9 cellular contexts compared by ENCODE assay signal in genomic region chr1:168320805-168321577, GRCh38. TPM values are rescaled to one million over a fixed set of nuclear protein-coding genes. Genes with fewer than 3 reads are reported as not detected.
A peak's percentile ranks its signal among the peaks of the same experiment; 100 is the strongest.
DNase-seq lines count a peak whose midpoint lies in the region; ATAC-seq and TF ChIP-seq lines count a peak whose summit lies in the region.
"Had no signal": no experiment of that assay in that cellular context is flagged by ENCODE, and none has a peak within 500 bp of the region (broad histone marks: within the 10 kb centered on the region; RNA-seq: fewer than 3 reads in every experiment).

No MANE protein-coding gene starts in this region.

- no peaks in the 10 kb centered on the region for H3K27me3 Mint-ChIP-seq in activated naive CD8-positive, alpha-beta T cell treated with anti-CD3 and anti-CD28 coated beads, Interleukin-2, amount 50 U/mL, for 24 hours
- no peaks in the 10 kb centered on the region for H3K27me3 Mint-ChIP-seq in activated naive CD8-positive, alpha-beta T cell treated with anti-CD3 and anti-CD28 coated beads for 36 hours

- H3K27ac Mint-ChIP-seq in activated naive CD8-positive, alpha-beta T cell treated with anti-CD3 and anti-CD28 coated beads, Interleukin-2, amount 50 U/mL, for 24 hours, result no peak overlapping the region
- H3K27ac Mint-ChIP-seq in activated naive CD8-positive, alpha-beta T cell treated with anti-CD3 and anti-CD28 coated beads for 36 hours, result no peak overlapping the region

- peaks cover 4% of the 10 kb centered on the region for H3K4me1 Mint-ChIP-seq in activated naive CD8-positive, alpha-beta T cell treated with anti-CD3 and anti-CD28 coated beads, Interleukin-2, amount 50 U/mL, for 24 hours
- no peaks in the 10 kb centered on the region for H3K4me1 Mint-ChIP-seq in activated naive CD8-positive, alpha-beta T cell treated with anti-CD3 and anti-CD28 coated beads for 36 hours

- in situ Hi-C loops in astrocyte of the spinal cord (cut with HindIII; ENCODE audit: low sequenced_read_pairs), result no loop called here

- H3K27ac ChIP-seq in upper lobe of left lung, result peak overlapping the region in 2 of 4 donors; percentile 38 to 55
- H3K27ac ChIP-seq: SK-N-MC had no signal

- TF ChIP-seq CTCF in astrocyte of the spinal cord (IDR thresholded peaks at IDR 0.05; ENCODE audit: low read depth, low read length), result no peak
- no peak for TF ChIP-seq CTCF in kidney epithelial cell (IDR thresholded peaks at IDR 0.05; ENCODE audit: insufficient read depth, low read length, poor library complexity, severe bottlenecking)
- TF ChIP-seq CTCF in upper lobe of left lung (IDR thresholded peaks at IDR 0.05), result no peak

- H3K4me3 ChIP-seq in astrocyte of the spinal cord (ENCODE audit: low read depth, low read length), result no peak overlapping the region
- H3K4me3 ChIP-seq in kidney epithelial cell (ENCODE audit: low read depth, low read length), result no peak overlapping the region
- H3K4me3 ChIP-seq in upper lobe of left lung, result no peak overlapping the region
- H3K4me3 ChIP-seq: SK-N-MC had no signal

- DNase-seq in activated naive CD8-positive, alpha-beta T cell treated with anti-CD3 and anti-CD28 coated beads, Interleukin-2, amount 50 U/mL, for 24 hours, result no peak
- no peak for DNase-seq in activated naive CD8-positive, alpha-beta T cell treated with anti-CD3 and anti-CD28 coated beads for 36 hours
- DNase-seq in astrocyte of the spinal cord (ENCODE audit: low read depth, low spot score), result peak; percentile 87
- peak; percentile 77 for DNase-seq in kidney epithelial cell (ENCODE audit: low read depth)
- DNase-seq in upper lobe of left lung, result no peak
- no peak for DNase-seq in NK-92 (lab: John Stamatoyannopoulos, UW; ENCODE audit: unreplicated experiment)
- DNase-seq in NCI-H446 treated with DMSO at 0.1 percent for 48 hours (lab: John Stamatoyannopoulos, UW), result no peak

- H3K27me3 ChIP-seq in kidney epithelial cell (ENCODE audit: control insufficient read depth, insufficient read depth, low read length) (no peaks in the 10 kb centered on the region), upper lobe of left lung (no peaks in the 10 kb centered on the region)

- no peaks in the 10 kb centered on the region for H3K9me3 ChIP-seq in upper lobe of left lung

- H3K36me3 ChIP-seq in kidney epithelial cell (ENCODE audit: control insufficient read depth, insufficient read depth, low read length), result no peaks in the 10 kb centered on the region
- H3K36me3 ChIP-seq in upper lobe of left lung, result no peaks in the 10 kb centered on the region

- no peak overlapping the region for H3K4me3 Mint-ChIP-seq in activated naive CD8-positive, alpha-beta T cell treated with anti-CD3 and anti-CD28 coated beads, Interleukin-2, amount 50 U/mL, for 24 hours
- no peak overlapping the region for H3K4me3 Mint-ChIP-seq in activated naive CD8-positive, alpha-beta T cell treated with anti-CD3 and anti-CD28 coated beads for 36 hours

- H3K36me3 Mint-ChIP-seq in activated naive CD8-positive, alpha-beta T cell treated with anti-CD3 and anti-CD28 coated beads, Interleukin-2, amount 50 U/mL, for 24 hours (ENCODE audit: low read depth), result peaks cover 4% of the 10 kb centered on the region
- peaks cover 8% of the 10 kb centered on the region for H3K36me3 Mint-ChIP-seq in activated naive CD8-positive, alpha-beta T cell treated with anti-CD3 and anti-CD28 coated beads for 36 hours

- H3K4me1 ChIP-seq in upper lobe of left lung, result no peaks in the 10 kb centered on the region

- peak; percentile 79 for ATAC-seq in activated naive CD8-positive, alpha-beta T cell treated with anti-CD3 and anti-CD28 coated beads, Interleukin-2, amount 50 U/mL, for 24 hours
- peak; percentile 82 to 95 for ATAC-seq in upper lobe of left lung (ENCODE audit: low FRiP score in 2 of 2)
- ATAC-seq in HG03196 (IDR thresholded peaks at IDR 0.05; ENCODE audit: unreplicated experiment), result no peak

- TF ChIP-seq EP300 in upper lobe of left lung (IDR thresholded peaks at IDR 0.05), result no peak

- TF ChIP-seq POLR2A in upper lobe of left lung (IDR thresholded peaks at IDR 0.05), result no peak

- 59 to 70% methylated on average over 5 of the region's 5 CpGs for WGBS in upper lobe of left lung, 2 donors

- no peaks in the 10 kb centered on the region for H3K9me3 Mint-ChIP-seq in activated naive CD8-positive, alpha-beta T cell treated with anti-CD3 and anti-CD28 coated beads, Interleukin-2, amount 50 U/mL, for 24 hours
- no peaks in the 10 kb centered on the region for H3K9me3 Mint-ChIP-seq in activated naive CD8-positive, alpha-beta T cell treated with anti-CD3 and anti-CD28 coated beads for 36 hours

RNA-seq across cellular contexts. Expression of gene TBX19, which starts 40.3 kb away (rescaled TPM):
- total RNA-seq in activated naive CD8-positive, alpha-beta T cell treated with anti-CD3 and anti-CD28 coated beads for 36 hours, result under 1 TPM; 0.40 to 0.56 TPM
- total RNA-seq in kidney epithelial cell (2.9 and 4.7 TPM in 2 replicates), upper lobe of left lung (1 to 10 TPM in 5 of 6 donors, under 1 TPM in 1; 0.91 to 6.3 (median 2.4) TPM)

Comparison
In these comparisons a context has a peak if more than half of its experiments do, and no peak if none do; other contexts are left out.
1. DNase-seq: peak in astrocyte of the spinal cord (single experiment) and kidney epithelial cell (single experiment); none in activated naive CD8-positive, alpha-beta T cell treated with anti-CD3 and anti-CD28 coated beads, Interleukin-2, amount 50 U/mL, for 24 hours (single experiment), activated naive CD8-positive, alpha-beta T cell treated with anti-CD3 and anti-CD28 coated beads for 36 hours (single experiment), upper lobe of left lung (0 of 2), NK-92 (single experiment) and NCI-H446 treated with DMSO at 0.1 percent for 48 hours (single experiment).